Comparison of ENCODE assay signal across 36 cellular contexts in the genomic region with DNA sequence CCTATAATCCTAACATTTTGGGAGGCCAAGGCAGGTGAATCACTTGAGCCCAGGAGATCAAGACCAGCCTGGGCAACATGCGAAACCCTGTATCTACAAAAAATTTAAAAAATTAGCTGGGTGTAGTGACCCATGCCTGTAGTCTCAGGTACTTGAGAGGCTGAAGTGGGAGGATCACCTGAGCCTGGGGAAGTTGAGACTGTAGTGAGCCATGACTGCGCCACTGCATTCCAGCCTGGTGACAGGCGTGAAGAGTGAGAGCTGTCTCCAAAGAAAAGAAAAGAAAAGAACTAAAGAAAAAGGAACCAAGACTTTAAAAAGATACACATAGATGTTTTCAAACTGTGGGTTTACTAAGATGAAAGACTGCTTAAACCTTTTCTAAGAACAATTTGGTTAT.
"Had no signal": no experiment of that assay in that cellular context is flagged by ENCODE, and none has a peak within 500 bp of the region (broad histone marks: within the 10 kb centered on the region; RNA-seq: fewer than 3 reads in every experiment).

No MANE protein-coding gene starts in this region.

- H3K9me3 Mint-ChIP-seq: activated CD4-positive, alpha-beta memory T cell treated with anti-CD3 and anti-CD28 coated beads, Interleukin-2, amount 10 ng/mL, durations not matched to agents 7 days and 5 days; activated naive CD4-positive, alpha-beta T cell treated with anti-CD3 and anti-CD28 coated beads, Interleukin-2, amount 10 ng/mL, durations not matched to agents 7 days and 5 days had no signal

- DNase-seq: activated CD4-positive, alpha-beta memory T cell treated with anti-CD3 and anti-CD28 coated beads, Interleukin-2, amount 10 ng/mL, durations not matched to agents 7 days and 5 days; activated CD4-positive, alpha-beta T cell treated with anti-CD3 and anti-CD28 coated beads for 1 hour; activated CD4-positive, alpha-beta T cell treated with anti-CD3 and anti-CD28 coated beads for 48 hours; activated CD4-positive, CD25-positive, alpha-beta regulatory T cell; activated CD8-positive, alpha-beta memory T cell treated with anti-CD3 and anti-CD28 coated beads for 24 hours; activated CD8-positive, alpha-beta memory T cell treated with anti-CD3 and anti-CD28 coated beads, Interleukin-2, amount 10 ng/mL, durations not matched to agents 7 days and 5 days; activated CD8-positive, alpha-beta memory T cell treated with anti-CD3 and anti-CD28 coated beads, Interleukin-2, amount 50 U/mL, for 48 hours; activated effector memory CD4-positive, alpha-beta T cell treated with Interleukin-2 at 50 U/mL for 16 hours; activated naive CD4-positive, alpha-beta T cell treated with anti-CD3 and anti-CD28 coated beads, Interleukin-2, amount 10 ng/mL, durations not matched to agents 7 days and 5 days; activated naive CD8-positive, alpha-beta T cell treated with anti-CD3 and anti-CD28 coated beads, Interleukin-2, amount 50 U/mL, for 24 hours; activated T-cell treated with anti-CD3 and anti-CD28 coated beads, Interleukin-2, amount 50 U/mL, for 48 hours; anterior cingulate cortex; caudate nucleus; MM.1S; MV-4-11; NCI-H1092; NCI-H1436 treated with DMSO at 0.1 percent for 48 hours; NCI-H1694 treated with DMSO at 0.1 percent for 48 hours; NCI-H2029; NCI-H345; NCI-H524 treated with DMSO at 0.1 percent for 48 hours; NK-92 treated with Interleukin-12 subunit alpha and Interleukin-12 subunit beta, amount 100 ng/mL, for 24 hours; PC-3; Peyer's patch; RPMI8226; SHP77 treated with DMSO at 0.1 percent for 48 hours; SW 1271; T-helper 1 cell; T-helper 2 cell; T1000; WERI-Rb-1 had no signal

- H3K4me3 ChIP-seq: Peyer's patch had no signal

- FAIRE-seq: bronchial epithelial cell had no signal

- H3K27me3 Mint-ChIP-seq: activated CD4-positive, alpha-beta memory T cell treated with anti-CD3 and anti-CD28 coated beads, Interleukin-2, amount 10 ng/mL, durations not matched to agents 7 days and 5 days; activated CD8-positive, alpha-beta memory T cell treated with anti-CD3 and anti-CD28 coated beads, Interleukin-2, amount 10 ng/mL, durations not matched to agents 7 days and 5 days; activated naive CD4-positive, alpha-beta T cell treated with anti-CD3 and anti-CD28 coated beads, Interleukin-2, amount 10 ng/mL, durations not matched to agents 7 days and 5 days; activated naive CD8-positive, alpha-beta T cell treated with anti-CD3 and anti-CD28 coated beads, Interleukin-2, amount 50 U/mL, for 24 hours; brain had no signal

- H3K27me3 ChIP-seq: Peyer's patch had no signal

- H3K4me1 ChIP-seq: Peyer's patch had no signal

- H3K27ac ChIP-seq: KMS-11, Peyer's patch, WERI-Rb-1 had no signal

- H3K4me3 Mint-ChIP-seq: activated CD4-positive, alpha-beta memory T cell treated with anti-CD3 and anti-CD28 coated beads, Interleukin-2, amount 10 ng/mL, durations not matched to agents 7 days and 5 days; activated CD8-positive, alpha-beta memory T cell treated with anti-CD3 and anti-CD28 coated beads, Interleukin-2, amount 10 ng/mL, durations not matched to agents 7 days and 5 days; activated naive CD4-positive, alpha-beta T cell treated with anti-CD3 and anti-CD28 coated beads, Interleukin-2, amount 10 ng/mL, durations not matched to agents 7 days and 5 days; activated naive CD8-positive, alpha-beta T cell; activated naive CD8-positive, alpha-beta T cell treated with anti-CD3 and anti-CD28 coated beads, Interleukin-2, amount 50 U/mL, for 24 hours; brain had no signal

- H3K36me3 Mint-ChIP-seq: activated CD8-positive, alpha-beta memory T cell treated with anti-CD3 and anti-CD28 coated beads, Interleukin-2, amount 10 ng/mL, durations not matched to agents 7 days and 5 days; activated naive CD4-positive, alpha-beta T cell treated with anti-CD3 and anti-CD28 coated beads, Interleukin-2, amount 10 ng/mL, durations not matched to agents 7 days and 5 days; activated naive CD8-positive, alpha-beta T cell; brain had no signal

- ATAC-seq: activated CD8-positive, alpha-beta memory T cell treated with anti-CD3 and anti-CD28 coated beads, Interleukin-2, amount 10 ng/mL, durations not matched to agents 7 days and 5 days; activated naive CD8-positive, alpha-beta T cell treated with anti-CD3 and anti-CD28 coated beads, Interleukin-2, amount 50 U/mL, for 24 hours; PC-3; SK-N-SH treated with all-trans-retinoic acid at 6 μM for 48 hours had no signal

- H3K27ac Mint-ChIP-seq: activated CD4-positive, alpha-beta memory T cell treated with anti-CD3 and anti-CD28 coated beads, Interleukin-2, amount 10 ng/mL, durations not matched to agents 7 days and 5 days; activated CD8-positive, alpha-beta memory T cell treated with anti-CD3 and anti-CD28 coated beads, Interleukin-2, amount 10 ng/mL, durations not matched to agents 7 days and 5 days; activated naive CD4-positive, alpha-beta T cell treated with anti-CD3 and anti-CD28 coated beads, Interleukin-2, amount 10 ng/mL, durations not matched to agents 7 days and 5 days; activated naive CD8-positive, alpha-beta T cell; activated naive CD8-positive, alpha-beta T cell treated with anti-CD3 and anti-CD28 coated beads, Interleukin-2, amount 50 U/mL, for 24 hours had no signal

- H3K36me3 ChIP-seq: Peyer's patch, WERI-Rb-1 had no signal

- H3K4me2 ChIP-seq: KMS-11 had no signal

- H3K9ac ChIP-seq: KMS-11 had no signal

- H3K4me1 Mint-ChIP-seq: activated CD4-positive, alpha-beta memory T cell treated with anti-CD3 and anti-CD28 coated beads, Interleukin-2, amount 10 ng/mL, durations not matched to agents 7 days and 5 days; activated CD8-positive, alpha-beta memory T cell treated with anti-CD3 and anti-CD28 coated beads, Interleukin-2, amount 10 ng/mL, durations not matched to agents 7 days and 5 days; activated naive CD4-positive, alpha-beta T cell treated with anti-CD3 and anti-CD28 coated beads, Interleukin-2, amount 10 ng/mL, durations not matched to agents 7 days and 5 days; activated naive CD8-positive, alpha-beta T cell treated with anti-CD3 and anti-CD28 coated beads, Interleukin-2, amount 50 U/mL, for 24 hours had no signal

- H3K9me3 ChIP-seq: Peyer's patch had no signal
